ENCODE assay signal across 1 cellular context in the genomic region with DNA sequence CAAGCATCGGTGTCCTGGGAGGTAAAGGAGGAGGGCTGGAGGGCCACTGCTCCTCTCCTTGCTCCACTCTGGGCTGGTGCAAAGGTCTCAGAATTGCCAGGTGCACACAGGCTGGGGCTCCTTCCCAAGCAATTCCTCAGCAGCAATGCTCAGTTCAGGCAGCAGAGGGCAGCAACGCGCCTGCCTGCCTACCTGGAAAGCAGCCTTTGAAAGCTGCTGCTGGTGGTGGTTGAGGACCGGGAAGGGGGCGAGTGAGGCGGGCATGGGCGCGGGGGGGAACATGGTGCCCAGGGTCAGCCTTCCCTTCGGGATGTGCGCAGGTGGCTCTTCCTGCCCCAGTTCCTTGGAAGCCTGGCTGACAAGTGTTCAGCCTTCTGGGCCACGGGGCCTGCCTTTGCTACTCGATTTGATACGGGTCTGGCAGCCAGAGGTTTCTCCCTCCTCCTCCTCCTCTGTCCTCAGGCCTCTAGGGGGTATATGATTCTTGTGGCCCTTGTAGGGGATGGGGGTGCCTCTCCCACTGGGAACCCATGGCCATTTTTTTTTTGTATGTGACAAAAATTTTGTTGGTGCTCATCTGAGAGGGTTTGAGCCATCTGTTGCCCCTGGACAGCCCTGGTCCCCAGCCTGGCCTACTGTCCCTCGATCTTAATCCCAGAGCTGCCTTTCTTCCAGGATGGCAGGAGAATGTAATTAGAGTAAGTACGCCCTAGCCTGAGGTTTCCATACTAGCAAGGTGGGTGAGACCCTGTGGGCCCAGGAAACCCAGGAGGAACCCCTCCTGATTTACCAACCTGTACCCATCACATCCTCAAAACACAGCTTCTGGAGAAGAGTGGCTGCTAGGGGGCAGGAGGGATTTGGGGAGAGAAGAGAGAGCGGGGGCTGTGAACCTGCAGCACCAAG.
TF ChIP-seq lines count a peak whose summit lies in the region.

No MANE protein-coding gene starts in this region.

TF ChIP-seq in HEK293, 187 proteins besides CTCF, POLR2A, EP300 and RAD21 (continued from another document and continues in another):
- TF ChIP-seq ZFP69B (tag by site-specific recombination; IDR thresholded peaks at IDR 0.05) (no peak), GLIS1 (tag by site-specific recombination; IDR thresholded peaks at IDR 0.05) (peak; percentile 42; the same call in 1 of the 2 replicates), SP7 (tag by site-specific recombination; IDR thresholded peaks at IDR 0.05) (peak; percentile 59; the same call in 1 of the 2 replicates), KLF7 (tag by site-specific recombination; IDR thresholded peaks at IDR 0.05; ENCODE audit: borderline replicate concordance) (no peak), ZNF354C (tag by site-specific recombination; IDR thresholded peaks at IDR 0.05; ENCODE audit: borderline replicate concordance, low read depth) (no peak), ZBTB8A (tag by site-specific recombination; IDR thresholded peaks at IDR 0.05) (0 out of 2 replicates have a peak, but pooled peaks have one; percentile 43), ZNF302 (tag by site-specific recombination; IDR thresholded peaks at IDR 0.05; ENCODE audit: low read depth) (no peak), ZNF660 (tag by site-specific recombination; IDR thresholded peaks at IDR 0.05) (no peak; the same call in 1 of the 2 replicates), ZFP37 (tag by site-specific recombination; IDR thresholded peaks at IDR 0.05) (peak; percentile 72; the same call in 1 of the 2 replicates), REPIN1 (tag by site-specific recombination; IDR thresholded peaks at IDR 0.05; ENCODE audit: low read depth) (no peak), ZBTB17 (tag by site-specific recombination; IDR thresholded peaks at IDR 0.05) (peak; percentile 62), KLF16 (tag by site-specific recombination; IDR thresholded peaks at IDR 0.05) (no peak), SP2 (tag by site-specific recombination; IDR thresholded peaks at IDR 0.05) (0 out of 2 replicates have a peak, but pooled peaks have one; percentile 12), ZNF501 (tag by site-specific recombination; IDR thresholded peaks at IDR 0.05) (peak; percentile 73; the same call in 1 of the 2 replicates), ZNF140 (tag by site-specific recombination; IDR thresholded peaks at IDR 0.05) (no peak), ZBTB6 (tag by site-specific recombination; IDR thresholded peaks at IDR 0.05) (no peak), ZBTB11 (tag by site-specific recombination; conservative IDR thresholded peaks at IDR 0.05; ENCODE audit: low read depth) (no peak), ZNF112 (tag by site-specific recombination; IDR thresholded peaks at IDR 0.05) (no peak), TCF7L2 (IDR thresholded peaks at IDR 0.05; ENCODE audit: borderline replicate concordance, low read depth, low read length) (no peak), PRDM10 (tag by site-specific recombination; IDR thresholded peaks at IDR 0.05) (peak; percentile 79), ZNF558 (tag by site-specific recombination; IDR thresholded peaks at IDR 0.05) (no peak), ZBTB1 (tag by site-specific recombination; IDR thresholded peaks at IDR 0.05) (no peak), HOXA7 (CRISPR knock-in tag; IDR thresholded peaks at IDR 0.05; ENCODE audit: borderline replicate concordance) (no peak), ZNF521 (tag by site-specific recombination; IDR thresholded peaks at IDR 0.05) (no peak), PBX3 (CRISPR knock-in tag; IDR thresholded peaks at IDR 0.05) (peak; percentile 84), ZNF624 (tag by site-specific recombination; IDR thresholded peaks at IDR 0.05) (no peak), ZNF600 (tag by site-specific recombination; IDR thresholded peaks at IDR 0.05) (peak; percentile 57; the same call in 1 of the 2 replicates)
- TF ChIP-seq, protein P1, sequence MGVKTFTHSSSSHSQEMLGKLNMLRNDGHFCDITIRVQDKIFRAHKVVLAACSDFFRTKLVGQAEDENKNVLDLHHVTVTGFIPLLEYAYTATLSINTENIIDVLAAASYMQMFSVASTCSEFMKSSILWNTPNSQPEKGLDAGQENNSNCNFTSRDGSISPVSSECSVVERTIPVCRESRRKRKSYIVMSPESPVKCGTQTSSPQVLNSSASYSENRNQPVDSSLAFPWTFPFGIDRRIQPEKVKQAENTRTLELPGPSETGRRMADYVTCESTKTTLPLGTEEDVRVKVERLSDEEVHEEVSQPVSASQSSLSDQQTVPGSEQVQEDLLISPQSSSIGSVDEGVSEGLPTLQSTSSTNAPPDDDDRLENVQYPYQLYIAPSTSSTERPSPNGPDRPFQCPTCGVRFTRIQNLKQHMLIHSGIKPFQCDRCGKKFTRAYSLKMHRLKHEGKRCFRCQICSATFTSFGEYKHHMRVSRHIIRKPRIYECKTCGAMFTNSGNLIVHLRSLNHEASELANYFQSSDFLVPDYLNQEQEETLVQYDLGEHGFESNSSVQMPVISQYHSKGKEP (tag by site-specific recombination; IDR thresholded peaks at IDR 0.05) = no peak
- TF ChIP-seq, protein P2, sequence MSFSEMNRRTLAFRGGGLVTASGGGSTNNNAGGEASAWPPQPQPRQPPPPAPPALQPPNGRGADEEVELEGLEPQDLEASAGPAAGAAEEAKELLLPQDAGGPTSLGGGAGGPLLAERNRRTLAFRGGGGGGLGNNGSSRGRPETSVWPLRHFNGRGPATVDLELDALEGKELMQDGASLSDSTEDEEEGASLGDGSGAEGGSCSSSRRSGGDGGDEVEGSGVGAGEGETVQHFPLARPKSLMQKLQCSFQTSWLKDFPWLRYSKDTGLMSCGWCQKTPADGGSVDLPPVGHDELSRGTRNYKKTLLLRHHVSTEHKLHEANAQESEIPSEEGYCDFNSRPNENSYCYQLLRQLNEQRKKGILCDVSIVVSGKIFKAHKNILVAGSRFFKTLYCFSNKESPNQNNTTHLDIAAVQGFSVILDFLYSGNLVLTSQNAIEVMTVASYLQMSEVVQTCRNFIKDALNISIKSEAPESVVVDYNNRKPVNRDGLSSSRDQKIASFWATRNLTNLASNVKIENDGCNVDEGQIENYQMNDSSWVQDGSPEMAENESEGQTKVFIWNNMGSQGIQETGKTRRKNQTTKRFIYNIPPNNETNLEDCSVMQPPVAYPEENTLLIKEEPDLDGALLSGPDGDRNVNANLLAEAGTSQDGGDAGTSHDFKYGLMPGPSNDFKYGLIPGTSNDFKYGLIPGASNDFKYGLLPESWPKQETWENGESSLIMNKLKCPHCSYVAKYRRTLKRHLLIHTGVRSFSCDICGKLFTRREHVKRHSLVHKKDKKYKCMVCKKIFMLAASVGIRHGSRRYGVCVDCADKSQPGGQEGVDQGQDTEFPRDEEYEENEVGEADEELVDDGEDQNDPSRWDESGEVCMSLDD (tag by site-specific recombination; IDR thresholded peaks at IDR 0.05) = 0 out of 2 replicates have a peak, but pooled peaks have one; percentile 19
- TF ChIP-seq, protein P3, sequence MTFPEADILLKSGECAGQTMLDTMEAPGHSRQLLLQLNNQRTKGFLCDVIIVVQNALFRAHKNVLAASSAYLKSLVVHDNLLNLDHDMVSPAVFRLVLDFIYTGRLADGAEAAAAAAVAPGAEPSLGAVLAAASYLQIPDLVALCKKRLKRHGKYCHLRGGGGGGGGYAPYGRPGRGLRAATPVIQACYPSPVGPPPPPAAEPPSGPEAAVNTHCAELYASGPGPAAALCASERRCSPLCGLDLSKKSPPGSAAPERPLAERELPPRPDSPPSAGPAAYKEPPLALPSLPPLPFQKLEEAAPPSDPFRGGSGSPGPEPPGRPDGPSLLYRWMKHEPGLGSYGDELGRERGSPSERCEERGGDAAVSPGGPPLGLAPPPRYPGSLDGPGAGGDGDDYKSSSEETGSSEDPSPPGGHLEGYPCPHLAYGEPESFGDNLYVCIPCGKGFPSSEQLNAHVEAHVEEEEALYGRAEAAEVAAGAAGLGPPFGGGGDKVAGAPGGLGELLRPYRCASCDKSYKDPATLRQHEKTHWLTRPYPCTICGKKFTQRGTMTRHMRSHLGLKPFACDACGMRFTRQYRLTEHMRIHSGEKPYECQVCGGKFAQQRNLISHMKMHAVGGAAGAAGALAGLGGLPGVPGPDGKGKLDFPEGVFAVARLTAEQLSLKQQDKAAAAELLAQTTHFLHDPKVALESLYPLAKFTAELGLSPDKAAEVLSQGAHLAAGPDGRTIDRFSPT (tag by site-specific recombination; IDR thresholded peaks at IDR 0.05) = peak; percentile 81
- TF ChIP-seq, protein P4, sequence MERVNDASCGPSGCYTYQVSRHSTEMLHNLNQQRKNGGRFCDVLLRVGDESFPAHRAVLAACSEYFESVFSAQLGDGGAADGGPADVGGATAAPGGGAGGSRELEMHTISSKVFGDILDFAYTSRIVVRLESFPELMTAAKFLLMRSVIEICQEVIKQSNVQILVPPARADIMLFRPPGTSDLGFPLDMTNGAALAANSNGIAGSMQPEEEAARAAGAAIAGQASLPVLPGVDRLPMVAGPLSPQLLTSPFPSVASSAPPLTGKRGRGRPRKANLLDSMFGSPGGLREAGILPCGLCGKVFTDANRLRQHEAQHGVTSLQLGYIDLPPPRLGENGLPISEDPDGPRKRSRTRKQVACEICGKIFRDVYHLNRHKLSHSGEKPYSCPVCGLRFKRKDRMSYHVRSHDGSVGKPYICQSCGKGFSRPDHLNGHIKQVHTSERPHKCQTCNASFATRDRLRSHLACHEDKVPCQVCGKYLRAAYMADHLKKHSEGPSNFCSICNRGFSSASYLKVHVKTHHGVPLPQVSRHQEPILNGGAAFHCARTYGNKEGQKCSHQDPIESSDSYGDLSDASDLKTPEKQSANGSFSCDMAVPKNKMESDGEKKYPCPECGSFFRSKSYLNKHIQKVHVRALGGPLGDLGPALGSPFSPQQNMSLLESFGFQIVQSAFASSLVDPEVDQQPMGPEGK (tag by site-specific recombination; IDR thresholded peaks at IDR 0.05) = peak; percentile 81
